19 cellular contexts compared by ENCODE assay signal in genomic region chr2:194815475-194815874, GRCh38.
DNase-seq lines count a peak whose midpoint lies in the region; ATAC-seq and TF ChIP-seq lines count a peak whose summit lies in the region.
"Had no signal": no experiment of that assay in that cellular context is flagged by ENCODE, and none has a peak within 500 bp of the region (broad histone marks: within the 10 kb centered on the region; RNA-seq: fewer than 3 reads in every experiment).

No MANE protein-coding gene starts in this region.

- H3K27ac ChIP-seq in left lung = no peak overlapping the region
- no peak overlapping the region for H3K27ac ChIP-seq in ovary
- H3K27ac ChIP-seq: RWPE1 had no signal

- no peak for TF ChIP-seq CTCF in astrocyte of the spinal cord (IDR thresholded peaks at IDR 0.05; ENCODE audit: low read depth, low read length)
- no peak for TF ChIP-seq CTCF in fibroblast of pulmonary artery (IDR thresholded peaks at IDR 0.05; ENCODE audit: low read length, missing control alignments)
- no peak for TF ChIP-seq CTCF in left lung (IDR thresholded peaks at IDR 0.05)
- TF ChIP-seq CTCF in ovary (IDR thresholded peaks at IDR 0.05) = no peak

- H3K4me3 ChIP-seq in astrocyte of the spinal cord (ENCODE audit: low read depth, low read length) (no peak overlapping the region), fibroblast of pulmonary artery (replicated peaks; ENCODE audit: low read depth, low read length) (no peak overlapping the region), left lung (no peak overlapping the region), ovary (no peak overlapping the region)
- H3K4me3 ChIP-seq: GM23338 had no signal

- no peak for ATAC-seq in left lung
- ATAC-seq: GM23338 had no signal

- DNase-seq in ELR (ENCODE audit: low read depth) (peak; percentile 71), M059J (ENCODE audit: low read depth) (peak; percentile 4), astrocyte of the spinal cord (ENCODE audit: low read depth, low spot score) (peak; percentile 24), fibroblast of pulmonary artery (ENCODE audit: low read depth) (peak; percentile 2), left lung (no peak), ovary (no peak)
- no peak for DNase-seq in effector CD8-positive, alpha-beta T cell (lab: John Stamatoyannopoulos, UW)
- no peak for DNase-seq in activated CD8-positive, alpha-beta memory T cell treated with anti-CD3 and anti-CD28 coated beads, Interleukin-2, amount 50 U/mL, for 4 hours
- DNase-seq: H9, IMR-90, KG1, NCI-H1105 treated with DMSO at 0.1 percent for 48 hours, NCI-H146, NCI-H2029, NCI-H526 treated with DMSO at 0.1 percent for 48 hours, SHP77 treated with DMSO at 0.1 percent for 48 hours, SW 1271 had no signal

- TF ChIP-seq POLR2A in ovary (IDR thresholded peaks at IDR 0.05) = no peak

- H3K27me3 ChIP-seq in left lung (no peaks in the 10 kb centered on the region), ovary (no peaks in the 10 kb centered on the region)

- H3K9me3 ChIP-seq in left lung = no peaks in the 10 kb centered on the region
- H3K9me3 ChIP-seq in ovary = no peaks in the 10 kb centered on the region

- in situ Hi-C loops in astrocyte of the spinal cord (cut with HindIII; ENCODE audit: low sequenced_read_pairs) = no loop called here

- H3K36me3 ChIP-seq in left lung (no peaks in the 10 kb centered on the region), ovary (no peaks in the 10 kb centered on the region)

- no peak for TF ChIP-seq EP300 in ovary (IDR thresholded peaks at IDR 0.05)

- intact Hi-C loops in left lung (cut with DNase I) (no loop called here), ovary (cut with DNase I) (no loop called here)

- H3K4me1 ChIP-seq in left lung = no peaks in the 10 kb centered on the region
- H3K4me1 ChIP-seq in ovary (ENCODE audit: insufficient read depth) = no peaks in the 10 kb centered on the region

Comparison
In these comparisons a context has a peak if more than half of its experiments do, and no peak if none do; other contexts are left out.
1. DNase-seq: peak in ELR (single experiment), M059J (single experiment), astrocyte of the spinal cord (single experiment) and fibroblast of pulmonary artery (single experiment); none in left lung (0 of 2), effector CD8-positive, alpha-beta T cell (single experiment), ovary (0 of 5) and activated CD8-positive, alpha-beta memory T cell treated with anti-CD3 and anti-CD28 coated beads, Interleukin-2, amount 50 U/mL, for 4 hours (single experiment).